Comparison of ENCODE assay signal across 8 cellular contexts in the genomic region with DNA sequence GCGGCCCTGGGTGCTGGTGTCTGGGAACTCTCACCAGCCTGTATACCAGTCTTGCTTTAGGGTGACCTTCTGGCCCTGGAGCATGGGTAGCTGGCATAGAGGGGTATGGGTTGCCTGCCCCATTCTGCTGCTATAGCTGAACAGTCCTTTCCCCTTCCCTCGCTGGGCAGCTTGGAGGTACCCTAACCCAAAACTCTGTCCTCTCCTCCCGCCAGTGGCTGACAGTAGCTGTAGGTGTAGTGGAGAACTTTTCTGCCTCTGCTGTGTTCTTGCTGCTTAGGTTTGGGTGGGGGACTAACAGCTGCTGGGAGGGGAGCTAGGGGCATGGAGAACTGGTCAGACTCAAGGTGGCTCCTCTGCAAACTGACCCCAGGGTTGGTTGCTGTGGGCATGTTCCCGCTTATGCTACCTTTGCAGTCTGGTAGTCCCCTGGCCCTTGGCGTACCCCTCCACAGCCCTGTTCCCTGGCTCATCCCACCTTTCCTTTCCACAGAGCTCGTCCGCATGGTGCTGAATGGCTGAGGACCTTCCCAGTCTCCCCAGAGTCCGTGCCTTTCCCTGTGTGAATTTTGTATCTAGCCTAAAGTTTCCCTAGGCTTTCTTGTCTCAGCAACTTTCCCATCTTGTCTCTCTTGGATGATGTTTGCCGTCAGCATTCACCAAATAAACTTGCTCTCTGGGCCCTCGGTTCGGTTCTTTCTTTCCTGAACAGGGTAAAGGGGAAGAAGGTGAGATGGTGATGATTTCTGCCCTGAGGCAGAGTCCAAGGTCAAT. TPM values are rescaled to one million over a fixed set of nuclear protein-coding genes. Genes with fewer than 3 reads are reported as not detected.
A peak's percentile ranks its signal among the peaks of the same experiment; 100 is the strongest.
DNase-seq lines count a peak whose midpoint lies in the region; ATAC-seq, FAIRE-seq and TF ChIP-seq lines count a peak whose summit lies in the region.

No MANE protein-coding gene starts in this region.

- peak overlapping the region; percentile 72 to 98; a peak in 2 of 4 replicates for H3K9ac ChIP-seq in K562 (ENCODE audit: insufficient read depth in 1 of 2, low read depth in 2 of 2, low read length in 2 of 2)

- TF ChIP-seq EP300 in K562 (IDR thresholded peaks at IDR 0.05; ENCODE audit: low read length): no peak
- TF ChIP-seq EP300 in upper lobe of left lung (IDR thresholded peaks at IDR 0.05): no peak

- H3K9me3 ChIP-seq in K562 (replicated peaks; ENCODE audit: control insufficient read depth, insufficient read depth, low read depth, low read length) (no peaks in the 10 kb centered on the region), upper lobe of left lung (no peaks in the 10 kb centered on the region)

- H3K9me1 ChIP-seq in K562 (ENCODE audit: control insufficient read depth, insufficient read depth, low read length): peaks cover 3% of the 10 kb centered on the region

- no peak for FAIRE-seq in K562 (lab: Jason Lieb, UNC)

- TF ChIP-seq CTCF in K562 (IDR thresholded peaks at IDR 0.05 in 2 of 3, conservative IDR thresholded peaks at IDR 0.05 in 1 of 3; ENCODE audit: insufficient read depth in 2 of 3, low read depth in 1 of 3, low read length in 3 of 3) (no peak), upper lobe of left lung (IDR thresholded peaks at IDR 0.05) (no peak)

- H3K36me3 ChIP-seq in K562 (ENCODE audit: control insufficient read depth, insufficient read depth, low read length) (peaks cover 71% of the 10 kb centered on the region), upper lobe of left lung (peaks cover 46 to 69% (median 62%) of the 10 kb centered on the region in 4 donors)

- 93% methylated on average over 11 of the region's 11 CpGs for WGBS in K562 (ENCODE audit: insufficient coverage, low coverage, missing lambda C conversion rate)
- WGBS in upper lobe of left lung, 2 donors: 57 to 72% methylated on average over 10 to 11 of the region's 11 CpGs

- POLR2A ChIA-PET in K562 (lab: Yijun Ruan, JAX) (interaction anchor here (0.5 to 8.9 kb wide), 19 partner anchors 8 to 461 kb away, joined by 3 to 124 read pairs (median 6); a partner anchor contains a TSS), HEK293T (lab: Yijun Ruan, JAX) (interaction anchor here (1.2 to 1.8 kb wide), 4 partner anchors 9 to 43 kb away, joined by 3 to 9 read pairs (median 4); a partner anchor contains a TSS)

- BruUV-seq in K562 (replicated peaks; lab: Mats Ljungman, UMichigan): no TSS peak

- H4K20me1 ChIP-seq in K562 (replicated peaks; ENCODE audit: control insufficient read depth, insufficient read depth, low read length): peaks cover 34% of the 10 kb centered on the region; the same call in 1 of the 2 replicates

- H2AFZ ChIP-seq in K562 (ENCODE audit: low read depth, low read length): no peak overlapping the region

- peak; percentile 57 for TF ChIP-seq POLR2A in K562 (conservative IDR thresholded peaks at IDR 0.05)
- TF ChIP-seq POLR2A in upper lobe of left lung (IDR thresholded peaks at IDR 0.05): no peak

- H3K27me3 ChIP-seq in K562 (ENCODE audit: control insufficient read depth in 2 of 2, insufficient read depth in 2 of 2, low read length in 2 of 2): no peaks in the 10 kb centered on the region
- H3K27me3 ChIP-seq in upper lobe of left lung: no peaks in the 10 kb centered on the region

- H3K4me3 Mint-ChIP-seq in activated naive CD4-positive, alpha-beta T cell treated with anti-CD3 and anti-CD28 coated beads, Interleukin-2, amount 10 ng/mL, durations not matched to agents 7 days and 5 days: peak overlapping the region; percentile 95
- peak overlapping the region; percentile 96 for H3K4me3 Mint-ChIP-seq in memory B cell

- CTCF ChIA-PET in activated naive CD4-positive, alpha-beta T cell treated with anti-CD3 and anti-CD28 coated beads, Interleukin-2, amount 10 ng/mL, durations not matched to agents 7 days and 5 days (lab: Charles Lee): interaction anchor here (0.5 to 3.5 kb wide), 7 partner anchors 12 to 114 kb away, joined by 3 to 21 read pairs (median 5); a partner anchor contains a TSS
- CTCF ChIA-PET in K562 (lab: Yijun Ruan, JAX; ENCODE audit: low intra/inter-chr PET ratio) (no interaction called here), HEK293T (lab: Yijun Ruan, JAX) (interaction anchor here (0.6 kb wide), 1 partner anchor 43 kb away, joined by 6 read pairs; a partner anchor contains a TSS)

- H3K9me3 Mint-ChIP-seq in activated naive CD4-positive, alpha-beta T cell treated with anti-CD3 and anti-CD28 coated beads, Interleukin-2, amount 10 ng/mL, durations not matched to agents 7 days and 5 days: no peaks in the 10 kb centered on the region
- H3K9me3 Mint-ChIP-seq in memory B cell: no peaks in the 10 kb centered on the region

- no peak for ATAC-seq in K562
- no peak for ATAC-seq in memory B cell (ENCODE audit: low read depth)
- no peak for ATAC-seq in upper lobe of left lung (ENCODE audit: low FRiP score in 2 of 2)

- intact Hi-C loops in K562 (cut with micrococcal nuclease): no loop called here

- peaks cover 32% of the 10 kb centered on the region for H3K4me1 Mint-ChIP-seq in activated naive CD4-positive, alpha-beta T cell treated with anti-CD3 and anti-CD28 coated beads, Interleukin-2, amount 10 ng/mL, durations not matched to agents 7 days and 5 days
- H3K4me1 Mint-ChIP-seq in memory B cell: peaks cover 30% of the 10 kb centered on the region

- H3K4me3 ChIP-seq in K562 (no peak overlapping the region), upper lobe of left lung (peak overlapping the region; percentile 59 to 84 (median 64))

- TF ChIP-seq RAD21 in K562 (CRISPR knock-in tag; conservative IDR thresholded peaks at IDR 0.05 in 1 of 2, IDR thresholded peaks at IDR 0.05 in 1 of 2): no peak

- H3K4me2 ChIP-seq in K562 (ENCODE audit: insufficient read depth, low read length): peak overlapping the region; percentile 80; the same call in 1 of the 2 replicates

- H3K27ac ChIP-seq in K562 (ENCODE audit: extremely low read depth, low read depth, low read length) (peak overlapping the region; percentile 39; the same call in 1 of the 3 replicates), upper lobe of left lung (peak overlapping the region; percentile 87 to 97 (median 96))

- no peaks in the 10 kb centered on the region for H3K27me3 Mint-ChIP-seq in activated naive CD4-positive, alpha-beta T cell treated with anti-CD3 and anti-CD28 coated beads, Interleukin-2, amount 10 ng/mL, durations not matched to agents 7 days and 5 days
- no peaks in the 10 kb centered on the region for H3K27me3 Mint-ChIP-seq in memory B cell

- in situ Hi-C loops in K562 (cut with MboI): no loop called here

- peaks cover 73% of the 10 kb centered on the region for H3K36me3 Mint-ChIP-seq in activated naive CD4-positive, alpha-beta T cell treated with anti-CD3 and anti-CD28 coated beads, Interleukin-2, amount 10 ng/mL, durations not matched to agents 7 days and 5 days
- peaks cover 27% of the 10 kb centered on the region for H3K36me3 Mint-ChIP-seq in memory B cell

- H3K27ac Mint-ChIP-seq in activated naive CD4-positive, alpha-beta T cell treated with anti-CD3 and anti-CD28 coated beads, Interleukin-2, amount 10 ng/mL, durations not matched to agents 7 days and 5 days: peak overlapping the region; percentile 94
- peak overlapping the region; percentile 98 for H3K27ac Mint-ChIP-seq in memory B cell

- no peak for DNase-seq in activated naive CD4-positive, alpha-beta T cell treated with anti-CD3 and anti-CD28 coated beads, Interleukin-2, amount 10 ng/mL, durations not matched to agents 7 days and 5 days
- DNase-seq in activated naive CD4-positive, alpha-beta T cell treated with anti-CD3 and anti-CD28 coated beads, Interleukin-2, amount 50 U/mL, for 16 hours: no peak
- DNase-seq in K562 (ENCODE audit: extremely low read depth in 1 of 4, low spot score in 3 of 4) (no peak), memory B cell (ENCODE audit: low spot score in 2 of 2) (no peak), upper lobe of left lung (no peak), DMS153 treated with DMSO at 0.1 percent for 48 hours (lab: John Stamatoyannopoulos, UW; ENCODE audit: unreplicated experiment) (no peak), HEK293T (ENCODE audit: extremely low spot score) (no peak), NCI-H2029 treated with DMSO at 0.1 percent for 48 hours (lab: John Stamatoyannopoulos, UW) (no peak)

- H3K79me2 ChIP-seq in K562 (ENCODE audit: control insufficient read depth, insufficient read depth, low read length): peaks cover 40% of the 10 kb centered on the region

- H3K4me1 ChIP-seq in K562 (replicated peaks in 1 of 2; ENCODE audit: control insufficient read depth in 2 of 2, insufficient read depth in 2 of 2, low read length in 2 of 2): peaks cover 17 to 28% of the 10 kb centered on the region in 2 experiments; a peak in 4 of 5 replicates
- peaks cover 32 to 58% (median 40%) of the 10 kb centered on the region in 4 donors for H3K4me1 ChIP-seq in upper lobe of left lung

RNA-seq across cellular contexts. Expression of a gene that starts 2.9 kb away (rescaled TPM):
- total RNA-seq in K562 (2011; cell fraction: chromatin; rRNA removed; ENCODE audit: low replicate concordance): 310 and 505 TPM in 2 replicates
- total RNA-seq in K562 (2011; cell fraction: nucleolus; rRNA removed): 376 and 393 TPM in 2 replicates
- total RNA-seq in K562 (2011; cell fraction: nucleoplasm; rRNA removed): 418 and 429 TPM in 2 replicates
- total RNA-seq in K562 (2014; rRNA removed) (732 and 768 TPM in 2 replicates), K562 (2014; rRNA removed; fragmentation: Illumina TruSeq; extraction: Trizol) (816 and 934 TPM in 2 replicates), K562 (2015; rRNA removed; fragmentation: Illumina TruSeq; extraction: Trizol) (939 and 958 TPM in 2 replicates), K562 (2021) (535 and 557 TPM in 2 replicates), upper lobe of left lung (1,000 to 10,000 TPM in 5 of 6 donors, 100 to 1,000 TPM in 1; 665 to 1,935 (median 1,528) TPM)
- polyA plus RNA-seq in K562 (2011; rRNA removed) (1,427 and 1,548 TPM in 2 replicates), K562 (2014; fragmentation: Illumina TruSeq; extraction: Trizol) (745 and 824 TPM in 2 replicates), K562 (2014; fragmentation: Nextera tagmentation; extraction: Ambion mirVana) (1,000 to 10,000 TPM; 1,377 to 1,664 TPM), K562 (2014; rRNA removed) (954 and 1,028 TPM in 2 replicates)
- 926 and 1,517 TPM in 2 replicates for polyA plus RNA-seq in K562 (2011; cell fraction: cytosol; rRNA removed)
- polyA plus RNA-seq in K562 (2011; cell fraction: nucleus; rRNA removed): 539 and 809 TPM in 2 replicates
- 904 and 962 TPM in 2 replicates for polyA plus RNA-seq in K562 (2012)
- 374 and 408 TPM in 2 replicates for polyA minus RNA-seq in K562 (2011; rRNA and poly(A)+ RNA removed)
- polyA minus RNA-seq in K562 (2011; cell fraction: cytosol; rRNA and poly(A)+ RNA removed): 157 and 158 TPM in 2 replicates
- 136 and 283 TPM in 2 replicates for polyA minus RNA-seq in K562 (2011; cell fraction: nucleus; rRNA and poly(A)+ RNA removed)

RNA-seq across cellular contexts. Expression of a gene that starts 8.7 kb away (rescaled TPM):
- total RNA-seq in K562 (2011; cell fraction: chromatin; rRNA removed; ENCODE audit: low replicate concordance): 35.1 and 55.9 TPM in 2 replicates
- 41.3 and 44.7 TPM in 2 replicates for total RNA-seq in K562 (2011; cell fraction: nucleolus; rRNA removed)
- total RNA-seq in K562 (2011; cell fraction: nucleoplasm; rRNA removed): 39.9 and 49.7 TPM in 2 replicates
- total RNA-seq in K562 (2014; rRNA removed) (67.3 and 70.7 TPM in 2 replicates), K562 (2014; rRNA removed; fragmentation: Illumina TruSeq; extraction: Trizol) (32.9 and 42.8 TPM in 2 replicates), K562 (2015; rRNA removed; fragmentation: Illumina TruSeq; extraction: Trizol) (65.2 and 69.4 TPM in 2 replicates), K562 (2021) (77.3 and 95.4 TPM in 2 replicates), upper lobe of left lung (10 to 100 TPM; 10.5 to 38.4 (median 29.1) TPM)
- polyA plus RNA-seq in K562 (2011; rRNA removed) (65.7 and 66.5 TPM in 2 replicates), K562 (2014; fragmentation: Illumina TruSeq; extraction: Trizol) (55.7 and 65.2 TPM in 2 replicates), K562 (2014; fragmentation: Nextera tagmentation; extraction: Ambion mirVana) (10 to 100 TPM; 48.2 to 68.6 TPM), K562 (2014; rRNA removed) (69.7 and 75.5 TPM in 2 replicates)
- 64.6 and 71.6 TPM in 2 replicates for polyA plus RNA-seq in K562 (2011; cell fraction: cytosol; rRNA removed)
- polyA plus RNA-seq in K562 (2011; cell fraction: nucleus; rRNA removed): 40.3 and 43.8 TPM in 2 replicates
- polyA plus RNA-seq in K562 (2012): 67.7 and 86.1 TPM in 2 replicates
- 29.8 and 36.9 TPM in 2 replicates for polyA minus RNA-seq in K562 (2011; rRNA and poly(A)+ RNA removed)
- 14.5 and 23.7 TPM in 2 replicates for polyA minus RNA-seq in K562 (2011; cell fraction: cytosol; rRNA and poly(A)+ RNA removed)
- polyA minus RNA-seq in K562 (2011; cell fraction: nucleus; rRNA and poly(A)+ RNA removed): 14.0 and 19.5 TPM in 2 replicates

RNA-seq across cellular contexts. Expression of a gene that starts 28.2 kb away (rescaled TPM):
- total RNA-seq in K562 (2011; cell fraction: chromatin; rRNA removed; ENCODE audit: low replicate concordance): 585 and 631 TPM in 2 replicates
- 245 and 259 TPM in 2 replicates for total RNA-seq in K562 (2011; cell fraction: nucleolus; rRNA removed)
- 295 and 306 TPM in 2 replicates for total RNA-seq in K562 (2011; cell fraction: nucleoplasm; rRNA removed)
- total RNA-seq in K562 (2014; rRNA removed) (30.8 and 32.4 TPM in 2 replicates), K562 (2014; rRNA removed; fragmentation: Illumina TruSeq; extraction: Trizol) (36.6 and 41.1 TPM in 2 replicates), K562 (2015; rRNA removed; fragmentation: Illumina TruSeq; extraction: Trizol) (35.0 and 35.9 TPM in 2 replicates), K562 (2021) (70.2 and 86.0 TPM in 2 replicates), upper lobe of left lung (100 to 1,000 TPM in 2 of 6 donors, 10 to 100 TPM in 4; 71.4 to 258 (median 93.9) TPM)
- polyA plus RNA-seq in K562 (2011; rRNA removed) (45.1 and 64.6 TPM in 2 replicates), K562 (2014; fragmentation: Illumina TruSeq; extraction: Trizol) (75.9 and 84.8 TPM in 2 replicates), K562 (2014; fragmentation: Nextera tagmentation; extraction: Ambion mirVana) (10 to 100 TPM; 11.9 to 29.1 TPM), K562 (2014; rRNA removed) (49.8 and 54.0 TPM in 2 replicates)
- polyA plus RNA-seq in K562 (2011; cell fraction: cytosol; rRNA removed): 21.5 and 23.9 TPM in 2 replicates
- polyA plus RNA-seq in K562 (2011; cell fraction: nucleus; rRNA removed): 217 and 238 TPM in 2 replicates
- polyA plus RNA-seq in K562 (2012): 80.2 and 85.8 TPM in 2 replicates
- polyA minus RNA-seq in K562 (2011; rRNA and poly(A)+ RNA removed): 86.2 and 108 TPM in 2 replicates
- 50.7 and 61.7 TPM in 2 replicates for polyA minus RNA-seq in K562 (2011; cell fraction: cytosol; rRNA and poly(A)+ RNA removed)
- 101 and 155 TPM in 2 replicates for polyA minus RNA-seq in K562 (2011; cell fraction: nucleus; rRNA and poly(A)+ RNA removed)

RNA-seq across cellular contexts. Expression of a gene that starts 33.0 kb away (rescaled TPM):
- total RNA-seq in K562 (2011; cell fraction: chromatin; rRNA removed; ENCODE audit: low replicate concordance): 495 and 946 TPM in 2 replicates
- 651 and 665 TPM in 2 replicates for total RNA-seq in K562 (2011; cell fraction: nucleolus; rRNA removed)
- 590 and 653 TPM in 2 replicates for total RNA-seq in K562 (2011; cell fraction: nucleoplasm; rRNA removed)
- 176 and 237 TPM in 2 replicates for total RNA-seq in K562 (2014; rRNA removed)
- 113 and 132 TPM in 2 replicates for total RNA-seq in K562 (2014; rRNA removed; fragmentation: Illumina TruSeq; extraction: Trizol)
- total RNA-seq in K562 (2015; rRNA removed; fragmentation: Illumina TruSeq; extraction: Trizol): 132 and 133 TPM in 2 replicates
- total RNA-seq in K562 (2021): 237 and 251 TPM in 2 replicates
- 164 and 228 TPM in 2 replicates for polyA plus RNA-seq in K562 (2011; rRNA removed)
- polyA plus RNA-seq in K562 (2011; cell fraction: cytosol; rRNA removed): 207 and 344 TPM in 2 replicates
- polyA plus RNA-seq in K562 (2011; cell fraction: nucleus; rRNA removed): 429 and 469 TPM in 2 replicates
- 168 and 357 TPM in 2 replicates for polyA plus RNA-seq in K562 (2012)
- polyA plus RNA-seq in K562 (2014; fragmentation: Illumina TruSeq; extraction: Trizol): 396 and 420 TPM in 2 replicates
- polyA plus RNA-seq in K562 (2014; fragmentation: Nextera tagmentation; extraction: Ambion mirVana): 100 to 1,000 TPM; 156 to 194 TPM
- polyA plus RNA-seq in K562 (2014; rRNA removed): 146 and 160 TPM in 2 replicates
- polyA minus RNA-seq in K562 (2011; rRNA and poly(A)+ RNA removed): 245 and 274 TPM in 2 replicates
- polyA minus RNA-seq in K562 (2011; cell fraction: cytosol; rRNA and poly(A)+ RNA removed): 212 and 259 TPM in 2 replicates
- polyA minus RNA-seq in K562 (2011; cell fraction: nucleus; rRNA and poly(A)+ RNA removed): 126 and 169 TPM in 2 replicates
- 100 to 1,000 TPM in 5 of 6 donors, 10 to 100 TPM in 1; 73.9 to 132 (median 112) TPM for total RNA-seq in upper lobe of left lung

RNA-seq across cellular contexts. Expression of a gene that starts 43.0 kb away (rescaled TPM):
- total RNA-seq in K562 (2011; cell fraction: chromatin; rRNA removed; ENCODE audit: low replicate concordance): 9.2 and 15.6 TPM in 2 replicates
- total RNA-seq in K562 (2011; cell fraction: nucleolus; rRNA removed): 12.5 and 14.0 TPM in 2 replicates
- total RNA-seq in K562 (2011; cell fraction: nucleoplasm; rRNA removed): 16.0 and 23.7 TPM in 2 replicates
- total RNA-seq in K562 (2014; rRNA removed) (2.2 and 2.3 TPM in 2 replicates), K562 (2014; rRNA removed; fragmentation: Illumina TruSeq; extraction: Trizol) (2.4 and 2.7 TPM in 2 replicates), K562 (2015; rRNA removed; fragmentation: Illumina TruSeq; extraction: Trizol) (3.0 and 3.8 TPM in 2 replicates), K562 (2021) (3.3 and 4.1 TPM in 2 replicates), upper lobe of left lung (10 to 100 TPM in 2 of 6 donors, 1 to 10 TPM in 4; 2.1 to 22.0 (median 6.4) TPM)
- polyA plus RNA-seq in K562 (2011; rRNA removed) (1.0 and 1.1 TPM in 2 replicates), K562 (2014; fragmentation: Illumina TruSeq; extraction: Trizol) (1.6 and 1.9 TPM in 2 replicates), K562 (2014; fragmentation: Nextera tagmentation; extraction: Ambion mirVana) (under 1 TPM; 0.31 to 0.46 TPM), K562 (2014; rRNA removed) (1.4 and 1.7 TPM in 2 replicates)
- polyA plus RNA-seq in K562 (2011; cell fraction: cytosol; rRNA removed): 1.1 and 1.5 TPM in 2 replicates
- polyA plus RNA-seq in K562 (2011; cell fraction: nucleus; rRNA removed): 3.3 and 4.3 TPM in 2 replicates
- 1.9 and 2.8 TPM in 2 replicates for polyA plus RNA-seq in K562 (2012)
- 5.3 and 6.2 TPM in 2 replicates for polyA minus RNA-seq in K562 (2011; rRNA and poly(A)+ RNA removed)
- 0.95 and 1.5 TPM in 2 replicates for polyA minus RNA-seq in K562 (2011; cell fraction: cytosol; rRNA and poly(A)+ RNA removed)
- polyA minus RNA-seq in K562 (2011; cell fraction: nucleus; rRNA and poly(A)+ RNA removed): 9.2 and 17.8 TPM in 2 replicates
